Comparison of ENCODE assay signal across 1 cellular context in the genomic region with DNA sequence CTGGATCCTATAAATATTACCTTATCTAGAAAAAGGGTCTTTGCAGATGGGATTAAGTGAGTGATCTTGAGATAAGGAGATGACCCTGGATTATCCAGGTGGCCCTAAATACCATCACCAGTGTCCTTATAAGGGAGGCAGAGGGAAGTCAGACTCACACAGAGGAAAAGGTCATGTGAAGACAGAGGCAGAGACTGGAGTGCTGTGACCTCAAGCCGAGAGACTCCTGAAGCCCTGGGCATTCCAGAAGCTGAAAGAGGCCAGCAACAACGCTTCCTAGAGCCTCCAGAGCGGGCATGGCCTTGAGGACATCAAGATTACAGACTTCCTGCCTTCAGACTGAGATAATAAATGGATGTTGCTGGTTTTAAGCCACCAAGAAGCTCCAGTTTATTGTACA.
TF ChIP-seq lines count a peak whose summit lies in the region.

No MANE protein-coding gene starts in this region.

TF ChIP-seq in IMR-90, 13 proteins besides CTCF, POLR2A, EP300 and RAD21:
- no peak for TF ChIP-seq RCOR1 (IDR thresholded peaks at IDR 0.05; ENCODE audit: insufficient replicate concordance, low read length)
- no peak for TF ChIP-seq MAFK (IDR thresholded peaks at IDR 0.05; ENCODE audit: low read depth, low read length)
- TF ChIP-seq, protein P1, sequence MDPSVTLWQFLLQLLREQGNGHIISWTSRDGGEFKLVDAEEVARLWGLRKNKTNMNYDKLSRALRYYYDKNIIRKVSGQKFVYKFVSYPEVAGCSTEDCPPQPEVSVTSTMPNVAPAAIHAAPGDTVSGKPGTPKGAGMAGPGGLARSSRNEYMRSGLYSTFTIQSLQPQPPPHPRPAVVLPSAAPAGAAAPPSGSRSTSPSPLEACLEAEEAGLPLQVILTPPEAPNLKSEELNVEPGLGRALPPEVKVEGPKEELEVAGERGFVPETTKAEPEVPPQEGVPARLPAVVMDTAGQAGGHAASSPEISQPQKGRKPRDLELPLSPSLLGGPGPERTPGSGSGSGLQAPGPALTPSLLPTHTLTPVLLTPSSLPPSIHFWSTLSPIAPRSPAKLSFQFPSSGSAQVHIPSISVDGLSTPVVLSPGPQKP (IDR thresholded peaks at IDR 0.05; ENCODE audit: borderline replicate concordance, low read depth, low read length), result no peak
- no peak for TF ChIP-seq CEBPB (IDR thresholded peaks at IDR 0.05; ENCODE audit: low read depth, low read length)
- no peak for TF ChIP-seq MAZ (IDR thresholded peaks at IDR 0.05; ENCODE audit: borderline replicate concordance, low read depth, low read length)
- TF ChIP-seq SMC3 (IDR thresholded peaks at IDR 0.05; ENCODE audit: low read depth, low read length), result no peak
- no peak for TF ChIP-seq FOS (IDR thresholded peaks at IDR 0.05; ENCODE audit: low read depth, low read length)
- no peak for TF ChIP-seq MXI1 (IDR thresholded peaks at IDR 0.05; ENCODE audit: borderline replicate concordance, low read depth, low read length)
- TF ChIP-seq, protein P2, sequence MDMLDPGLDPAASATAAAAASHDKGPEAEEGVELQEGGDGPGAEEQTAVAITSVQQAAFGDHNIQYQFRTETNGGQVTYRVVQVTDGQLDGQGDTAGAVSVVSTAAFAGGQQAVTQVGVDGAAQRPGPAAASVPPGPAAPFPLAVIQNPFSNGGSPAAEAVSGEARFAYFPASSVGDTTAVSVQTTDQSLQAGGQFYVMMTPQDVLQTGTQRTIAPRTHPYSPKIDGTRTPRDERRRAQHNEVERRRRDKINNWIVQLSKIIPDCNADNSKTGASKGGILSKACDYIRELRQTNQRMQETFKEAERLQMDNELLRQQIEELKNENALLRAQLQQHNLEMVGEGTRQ (IDR thresholded peaks at IDR 0.05; ENCODE audit: low read depth, low read length), result no peak
- no peak for TF ChIP-seq RFX5 (IDR thresholded peaks at IDR 0.05; ENCODE audit: low read depth, low read length)
- TF ChIP-seq CHD1 (IDR thresholded peaks at IDR 0.05; ENCODE audit: low read depth, low read length), result no peak
- TF ChIP-seq NFE2L2 (IDR thresholded peaks at IDR 0.05; ENCODE audit: low read depth, low read length), result no peak
- no peak for TF ChIP-seq BHLHE40 (IDR thresholded peaks at IDR 0.05; ENCODE audit: low read depth, low read length)
